Comparison of ENCODE assay signal across 19 cellular contexts in the genomic region with DNA sequence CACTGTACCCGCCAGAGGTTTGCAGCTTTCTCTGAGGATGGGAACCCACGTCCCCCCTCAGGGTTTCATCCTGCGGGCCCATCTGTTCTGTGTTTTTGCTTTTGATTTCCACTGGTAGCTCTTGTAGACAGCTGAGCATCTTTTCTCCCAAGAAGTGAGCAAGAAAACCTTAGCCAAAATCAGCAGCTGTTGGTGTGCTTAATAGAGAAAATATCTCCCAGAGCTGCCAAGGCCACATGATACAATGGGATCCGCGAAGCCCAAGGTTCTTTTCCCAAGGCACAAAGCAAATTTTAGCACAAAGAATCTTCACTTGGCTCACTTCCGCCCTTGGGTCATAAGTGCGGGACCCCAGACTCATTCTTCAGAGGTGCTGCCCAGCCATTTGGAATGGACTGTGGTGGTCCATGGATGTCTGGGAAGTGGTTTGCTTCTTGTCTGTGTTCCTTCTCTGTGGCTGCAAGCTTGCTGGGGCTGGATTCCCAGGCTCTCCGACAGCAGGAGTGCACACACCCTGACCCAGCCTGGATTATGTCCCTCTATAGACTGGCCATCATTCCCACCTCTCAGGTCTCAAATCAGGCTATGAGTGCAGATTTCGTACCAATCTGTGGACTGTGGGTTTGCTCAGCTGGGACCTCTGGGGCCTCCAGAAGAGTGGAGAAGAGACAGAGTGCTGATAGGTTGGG.
A peak's percentile ranks its signal among the peaks of the same experiment; 100 is the strongest.
DNase-seq lines count a peak whose midpoint lies in the region; ATAC-seq and TF ChIP-seq lines count a peak whose summit lies in the region.
"Had no signal": no experiment of that assay in that cellular context is flagged by ENCODE, and none has a peak within 500 bp of the region (broad histone marks: within the 10 kb centered on the region; RNA-seq: fewer than 3 reads in every experiment).

No MANE protein-coding gene starts in this region.

- H3K36me3 Mint-ChIP-seq in brain = no peaks in the 10 kb centered on the region
- H3K36me3 Mint-ChIP-seq in activated T-helper 17 cell treated with anti-CD3 and anti-CD28 coated beads, Interleukin-2, amount 50 U/mL, for 72 hours (ENCODE audit: low read depth) = no peaks in the 10 kb centered on the region

- ATAC-seq in GM18520 (IDR thresholded peaks at IDR 0.05; ENCODE audit: unreplicated experiment) (no peak), GM21526 (IDR thresholded peaks at IDR 0.05; ENCODE audit: low FRiP score, unreplicated experiment) (no peak)
- no peak for ATAC-seq in activated T-helper 17 cell treated with anti-CD3 and anti-CD28 coated beads, Interleukin-2, amount 50 U/mL, for 72 hours (replicated peaks)
- ATAC-seq: HepG2, Panc1 had no signal

- no peaks in the 10 kb centered on the region for H4K20me1 ChIP-seq in BLaER1

- peaks cover 18% of the 10 kb centered on the region for H3K4me1 Mint-ChIP-seq in brain
- no peaks in the 10 kb centered on the region for H3K4me1 Mint-ChIP-seq in activated T-helper 17 cell treated with anti-CD3 and anti-CD28 coated beads, Interleukin-2, amount 50 U/mL, for 72 hours

- H3K36me3 ChIP-seq in BLaER1 = no peaks in the 10 kb centered on the region
- H3K36me3 ChIP-seq in left ventricle myocardium inferior = no peaks in the 10 kb centered on the region
- H3K36me3 ChIP-seq: BE2C had no signal

- H3K9me3 ChIP-seq in BLaER1 (peaks cover 4% of the 10 kb centered on the region; the same call in 1 of the 2 replicates), left ventricle myocardium inferior (replicated peaks) (no peaks in the 10 kb centered on the region)
- H3K9me3 ChIP-seq: BE2C had no signal

- H3K27me3 Mint-ChIP-seq in brain = peaks cover 6% of the 10 kb centered on the region
- peaks cover 23% of the 10 kb centered on the region for H3K27me3 Mint-ChIP-seq in activated T-helper 17 cell treated with anti-CD3 and anti-CD28 coated beads, Interleukin-2, amount 50 U/mL, for 72 hours

- 0 out of 2 replicates have a peak overlapping the region, but pooled peaks have one; percentile 7 for H3K4me2 ChIP-seq in BLaER1
- H3K4me2 ChIP-seq: KMS-11 had no signal

- H3K4me3 ChIP-seq in BLaER1 (no peak overlapping the region), left ventricle myocardium inferior (no peak overlapping the region)

- DNase-seq in left ventricle myocardium inferior (no peak), pons (ENCODE audit: low spot score) (peak; percentile 14), NCI-H1048 (lab: John Stamatoyannopoulos, UW) (no peak)
- DNase-seq: BE2C; CD4-positive, alpha-beta T cell; DMS53; HFFc6; NCI-H1436; NCI-H2029 treated with DMSO at 0.1 percent for 48 hours; NCI-H2171; NCI-H69 had no signal

- H3K4me3 Mint-ChIP-seq in brain = no peak overlapping the region
- H3K4me3 Mint-ChIP-seq in activated T-helper 17 cell treated with anti-CD3 and anti-CD28 coated beads, Interleukin-2, amount 50 U/mL, for 72 hours = no peak overlapping the region
- H3K4me3 Mint-ChIP-seq: CD4-positive, alpha-beta T cell; HFFc6 had no signal

- H3K4me1 ChIP-seq in BLaER1 (peaks cover 50% of the 10 kb centered on the region), left ventricle myocardium inferior (peaks cover 12% of the 10 kb centered on the region)
- H3K4me1 ChIP-seq: BE2C had no signal

- H3K27me3 ChIP-seq in BLaER1 (no peaks in the 10 kb centered on the region), left ventricle myocardium inferior (ENCODE audit: low read depth) (peaks cover 6% of the 10 kb centered on the region)
- H3K27me3 ChIP-seq: BE2C had no signal

- no peaks in the 10 kb centered on the region for H3K9me3 Mint-ChIP-seq in brain
- H3K9me3 Mint-ChIP-seq in activated T-helper 17 cell treated with anti-CD3 and anti-CD28 coated beads, Interleukin-2, amount 50 U/mL, for 72 hours = peaks cover 4% of the 10 kb centered on the region
- H3K9me3 Mint-ChIP-seq: CD4-positive, alpha-beta T cell; HFFc6 had no signal

- no peak overlapping the region for H3K9ac ChIP-seq in BLaER1
- H3K9ac ChIP-seq: KMS-11 had no signal

- intact Hi-C loops in left ventricle myocardium inferior (cut with micrococcal nuclease) = no loop called here

- peak overlapping the region in 3 of 5 experiments; percentile 39 to 78 (median 39) for H3K27ac Mint-ChIP-seq in brain
- no peak overlapping the region for H3K27ac Mint-ChIP-seq in activated T-helper 17 cell treated with anti-CD3 and anti-CD28 coated beads, Interleukin-2, amount 50 U/mL, for 72 hours
- H3K27ac Mint-ChIP-seq: CD4-positive, alpha-beta T cell; HFFc6 had no signal

- H3K27ac ChIP-seq in BLaER1 (peak overlapping the region; percentile 62), left ventricle myocardium inferior (replicated peaks) (peak overlapping the region; percentile 31)
- H3K27ac ChIP-seq: KMS-11 had no signal

- TF ChIP-seq CTCF in brain (conservative IDR thresholded peaks at IDR 0.05) (no peak), left ventricle myocardium inferior (IDR thresholded peaks at IDR 0.05; ENCODE audit: borderline replicate concordance) (no peak)
